In genomic region chr13:76473552-76474134, GRCh38 we compare ENCODE assay signal across 8 cellular contexts.
DNase-seq lines count a peak whose midpoint lies in the region; ATAC-seq and TF ChIP-seq lines count a peak whose summit lies in the region.

No MANE protein-coding gene starts in this region.

- POLR2A ChIA-PET in OCI-LY7 (lab: Charles Lee): interaction anchor here (0.8 kb wide), 1 partner anchor 268 kb away, joined by 3 read pairs; no protein-coding TSS in a partner anchor

- no peak for TF ChIP-seq EP300 in esophagus muscularis mucosa (IDR thresholded peaks at IDR 0.05)

- DNase-seq in DMS53 (lab: John Stamatoyannopoulos, UW): peak; percentile 72
- DNase-seq in HS-5 (ENCODE audit: low read depth): peak; percentile 31
- peak; percentile 77 for DNase-seq in OCI-LY7 (ENCODE audit: low spot score)
- peak; percentile 58 for DNase-seq in activated T-cell treated with anti-CD3 and anti-CD28 coated beads for 1 hour (ENCODE audit: low read depth)
- no peak for DNase-seq in esophagus muscularis mucosa (ENCODE audit: extremely low spot score)
- DNase-seq in natural killer cell: peak; percentile 34
- peak; percentile 18 to 69 (median 54) for DNase-seq in stimulated activated naive CD4-positive, alpha-beta T cell (lab: John Stamatoyannopoulos, UW)

- H3K9me2 ChIP-seq in OCI-LY7 (ENCODE audit: insufficient read depth, low read length): no peaks in the 10 kb centered on the region

- TF ChIP-seq POLR2A in esophagus muscularis mucosa (IDR thresholded peaks at IDR 0.05; ENCODE audit: low read depth): no peak

- H3K36me3 Mint-ChIP-seq in natural killer cell: no peaks in the 10 kb centered on the region

- H3K79me2 ChIP-seq in OCI-LY7 (ENCODE audit: insufficient read depth, low read depth, low read length): no peaks in the 10 kb centered on the region

- TF ChIP-seq CTCF in OCI-LY7 (conservative IDR thresholded peaks at IDR 0.05; ENCODE audit: low read length) (peak; percentile 94), esophagus muscularis mucosa (IDR thresholded peaks at IDR 0.05) (peak; percentile 81 to 90 (median 84)), natural killer cell (IDR thresholded peaks at IDR 0.05) (peak; percentile 79)

- no peaks in the 10 kb centered on the region for H3K4me1 ChIP-seq in OCI-LY7 (ENCODE audit: insufficient read depth, low read length, poor library complexity, severe bottlenecking)
- H3K4me1 ChIP-seq in esophagus muscularis mucosa: peaks cover 4 to 20% (median 15%) of the 10 kb centered on the region in 4 donors

- H3K27me3 ChIP-seq in esophagus muscularis mucosa: no peaks in the 10 kb centered on the region

- CTCF ChIA-PET in OCI-LY7 (lab: Charles Lee; ENCODE audit: unreplicated experiment): no interaction called here

- peak; percentile 99 for ATAC-seq in GM21447 (IDR thresholded peaks at IDR 0.05; ENCODE audit: unreplicated experiment)
- ATAC-seq in natural killer cell: peak; percentile 81 to 91 (median 84)

- H3K9me3 Mint-ChIP-seq in natural killer cell: no peaks in the 10 kb centered on the region

- no peak overlapping the region for H3K27ac Mint-ChIP-seq in natural killer cell

- H4K20me1 ChIP-seq in OCI-LY7 (ENCODE audit: insufficient read depth, low read length): no peaks in the 10 kb centered on the region

- no peak overlapping the region for H3K4me3 Mint-ChIP-seq in natural killer cell

- intact Hi-C loops in OCI-LY7 (cut with micrococcal nuclease; ENCODE audit: unreplicated experiment): loop anchor here (1.0 to 2.0 kb wide), 2 partner anchors 597 to 777 kb away; no protein-coding TSS in a partner anchor
- intact Hi-C loops in esophagus muscularis mucosa (cut with DNase I): loop anchor here (2.0 to 5.0 kb wide), 3 partner anchors 429 to 776 kb away; no protein-coding TSS in a partner anchor
- intact Hi-C loops in natural killer cell (cut with micrococcal nuclease): loop anchor here (1.0 to 5.0 kb wide), 2 partner anchors 429 to 597 kb away; no protein-coding TSS in a partner anchor

- BruUV-seq in OCI-LY7 (replicated peaks; lab: Mats Ljungman, UMichigan): no TSS peak

- H2AFZ ChIP-seq in OCI-LY7 (ENCODE audit: low read length): no peak overlapping the region

- H3K36me3 ChIP-seq in OCI-LY7 (ENCODE audit: insufficient read depth, low read length) (no peaks in the 10 kb centered on the region), esophagus muscularis mucosa (no peaks in the 10 kb centered on the region)

- H3K27me3 Mint-ChIP-seq in natural killer cell (ENCODE audit: low read depth in 2 of 2): no peaks in the 10 kb centered on the region

- H3K27ac ChIP-seq in OCI-LY7 (ENCODE audit: low read depth, low read length, poor library complexity, severe bottlenecking): no peak overlapping the region
- no peak overlapping the region for H3K27ac ChIP-seq in esophagus muscularis mucosa (replicated peaks in 1 of 4)

- H3K9me3 ChIP-seq in OCI-LY7 (ENCODE audit: low read length) (no peaks in the 10 kb centered on the region), esophagus muscularis mucosa (no peaks in the 10 kb centered on the region)

- no peaks in the 10 kb centered on the region for H3K4me1 Mint-ChIP-seq in natural killer cell

- H3K4me2 ChIP-seq in OCI-LY7 (ENCODE audit: low read length): no peak overlapping the region

- H3K4me3 ChIP-seq in OCI-LY7 (ENCODE audit: low read depth, low read length, poor library complexity, severe bottlenecking) (no peak overlapping the region), esophagus muscularis mucosa (no peak overlapping the region)
